8 cellular contexts compared by ENCODE assay signal in genomic region chr3:42772670-42773408, GRCh38. TPM values are rescaled to one million over a fixed set of nuclear protein-coding genes. Genes with fewer than 3 reads are reported as not detected.
DNase-seq lines count a peak whose midpoint lies in the region; ATAC-seq and TF ChIP-seq lines count a peak whose summit lies in the region.

A gene with protein sequence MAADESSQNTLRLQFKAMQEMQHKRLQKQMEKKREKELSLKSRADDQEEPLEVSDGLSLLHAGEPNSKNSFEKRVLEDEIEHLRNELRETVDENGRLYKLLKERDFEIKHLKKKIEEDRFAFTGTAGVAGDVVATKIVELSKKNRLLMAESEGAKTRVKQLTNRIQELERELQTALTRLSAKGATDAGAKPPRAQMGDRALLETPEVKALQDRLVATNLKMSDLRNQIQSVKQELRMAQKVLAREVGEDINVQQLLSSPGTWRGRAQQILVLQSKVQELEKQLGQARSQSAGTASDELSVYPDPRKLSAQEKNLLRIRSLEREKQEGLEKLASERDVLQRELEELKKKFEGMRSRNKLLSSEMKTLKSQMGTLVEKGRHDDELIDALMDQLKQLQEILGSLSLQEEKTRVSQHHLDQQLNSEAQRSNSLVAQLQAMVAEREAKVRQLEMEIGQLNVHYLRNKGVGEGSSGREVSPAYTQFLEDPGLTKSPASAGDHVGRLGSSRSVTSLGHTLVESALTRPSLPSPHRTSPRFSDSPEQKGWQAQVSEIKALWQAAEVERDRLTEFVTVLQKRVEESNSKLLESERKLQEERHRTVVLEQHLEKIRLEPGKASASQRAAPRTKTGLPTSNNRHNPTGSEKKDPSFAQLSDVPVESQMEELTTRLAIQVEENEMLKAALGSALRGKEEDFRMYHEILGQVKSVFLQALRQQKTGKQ (minus strand): TSS chr3:42773253. CDS start chr3:42758345, 14,908 bp downstream.

- no peaks in the 10 kb centered on the region for H3K9me3 ChIP-seq in effector memory CD4-positive, alpha-beta T cell (ENCODE audit: control insufficient read depth, low read length)

- H3K27me3 ChIP-seq in effector memory CD4-positive, alpha-beta T cell (replicated peaks; ENCODE audit: control insufficient read depth, insufficient read depth, low read length, poor library complexity, severe bottlenecking): no peaks in the 10 kb centered on the region

- ATAC-seq in GM19023 (IDR thresholded peaks at IDR 0.05; ENCODE audit: unreplicated experiment): peak; percentile 98
- ATAC-seq in HG03280 (IDR thresholded peaks at IDR 0.05; ENCODE audit: unreplicated experiment): peak; percentile 99
- ATAC-seq in activated CD8-positive, alpha-beta T cell treated with anti-CD3 and anti-CD28 coated beads for 36 hours: peak; percentile 95

- H3K4me1 Mint-ChIP-seq in activated CD8-positive, alpha-beta T cell treated with anti-CD3 and anti-CD28 coated beads for 36 hours (ENCODE audit: low read depth): peaks cover 9% of the 10 kb centered on the region

- H3K27ac Mint-ChIP-seq in activated CD8-positive, alpha-beta T cell treated with anti-CD3 and anti-CD28 coated beads for 36 hours: peak within 1 kb of the TSS; percentile 88

- H3K4me3 ChIP-seq in effector memory CD4-positive, alpha-beta T cell (ENCODE audit: insufficient read depth, low read depth, low read length, poor library complexity, severe bottlenecking): peak within 1 kb of the TSS; percentile 54

- peak within 1 kb of the TSS; percentile 9 for H3K27ac ChIP-seq in effector memory CD4-positive, alpha-beta T cell (ENCODE audit: insufficient read depth, low read length, poor library complexity, severe bottlenecking)

- no peaks in the 10 kb centered on the region for H3K27me3 Mint-ChIP-seq in activated CD8-positive, alpha-beta T cell treated with anti-CD3 and anti-CD28 coated beads for 36 hours

- H3K36me3 Mint-ChIP-seq in activated CD8-positive, alpha-beta T cell treated with anti-CD3 and anti-CD28 coated beads for 36 hours (ENCODE audit: low read depth): no peaks in the 10 kb centered on the region

- peaks cover 4% of the 10 kb centered on the region for H3K9me3 Mint-ChIP-seq in activated CD8-positive, alpha-beta T cell treated with anti-CD3 and anti-CD28 coated beads for 36 hours

- DNase-seq in AG20443 (ENCODE audit: low spot score): peak; percentile 94
- DNase-seq in NCI-H748 (lab: John Stamatoyannopoulos, UW; ENCODE audit: unreplicated experiment): peak; percentile 94
- peak; percentile 97 for DNase-seq in activated CD8-positive, alpha-beta T cell treated with anti-CD3 and anti-CD28 coated beads for 36 hours
- peak; percentile 55 to 67 (median 65) for DNase-seq in effector memory CD4-positive, alpha-beta T cell
- DNase-seq in lung microvascular endothelial cell (ENCODE audit: low read depth in 2 of 2): peak; percentile 94 to 95
- DNase-seq in stimulated activated CD4-positive, alpha-beta T cell treated with anti-CD3 and anti-CD28 coated beads, TNF-alpha, amount 100 ng/mL, for 24 hours (ENCODE audit: low read depth in 3 of 3): peak; percentile 79 to 92 (median 82)

- H3K4me3 Mint-ChIP-seq in activated CD8-positive, alpha-beta T cell treated with anti-CD3 and anti-CD28 coated beads for 36 hours: peak within 1 kb of the TSS; percentile 88

- CTCF ChIA-PET in activated CD8-positive, alpha-beta T cell treated with anti-CD3 and anti-CD28 coated beads for 36 hours (lab: Charles Lee): no interaction called here

- POLR2A ChIA-PET in activated CD8-positive, alpha-beta T cell treated with anti-CD3 and anti-CD28 coated beads for 36 hours (lab: Charles Lee): no interaction called here

- H3K36me3 ChIP-seq in effector memory CD4-positive, alpha-beta T cell (ENCODE audit: control insufficient read depth, insufficient read depth, low read length): no peaks in the 10 kb centered on the region

- TF ChIP-seq CTCF in activated CD8-positive, alpha-beta T cell treated with anti-CD3 and anti-CD28 coated beads for 36 hours (IDR thresholded peaks at IDR 0.05): no peak

- no peaks in the 10 kb centered on the region for H3K4me1 ChIP-seq in effector memory CD4-positive, alpha-beta T cell (ENCODE audit: control insufficient read depth, insufficient read depth, low read length, poor library complexity, severe bottlenecking)

- intact Hi-C loops in activated CD8-positive, alpha-beta T cell treated with anti-CD3 and anti-CD28 coated beads for 36 hours (cut with micrococcal nuclease): no loop called here

RNA-seq across cellular contexts. Expression of the gene that starts here (rescaled TPM):
- total RNA-seq in activated CD8-positive, alpha-beta T cell treated with anti-CD3 and anti-CD28 coated beads for 36 hours: under 1 TPM in 1 of 2 experiments, not detected in 1; 0.29 TPM
- total RNA-seq in lung microvascular endothelial cell: 0.20 and 0.22 TPM in 2 replicates

Comparison
In these comparisons a context has a peak if more than half of its experiments do, and no peak if none do; other contexts are left out.
1. Peak in every context shown above with its lines: DNase-seq, ATAC-seq, H3K4me3 ChIP-seq and H3K27ac ChIP-seq.
2. Peak in DNase-seq and ATAC-seq in activated CD8-positive, alpha-beta T cell treated with anti-CD3 and anti-CD28 coated beads for 36 hours; RNA of the gene not detected or under 1 TPM.
3. Peak in DNase-seq in lung microvascular endothelial cell; RNA of the gene not detected or under 1 TPM.